In the genomic region with DNA sequence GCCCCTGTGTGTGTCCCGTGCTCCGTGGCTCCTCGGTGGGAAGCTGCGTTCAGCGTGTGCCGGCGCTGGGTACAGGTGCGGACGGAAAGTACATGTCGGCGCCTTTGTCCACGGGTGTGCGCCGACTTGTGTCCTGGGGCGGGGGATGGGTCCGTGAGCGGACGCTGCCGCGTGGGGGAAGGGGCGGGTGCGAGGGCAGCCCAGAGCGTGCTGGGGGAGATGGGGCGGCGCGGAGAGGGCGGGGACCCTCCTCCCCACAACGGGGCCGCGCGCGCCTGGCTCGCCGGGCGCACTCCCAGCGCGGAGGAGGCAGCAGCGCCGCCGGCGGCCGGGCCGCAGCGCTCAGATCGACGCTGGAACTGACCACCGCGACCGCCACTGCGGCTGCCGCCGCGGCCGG, we compare ENCODE assay signal across 11 cellular contexts. TPM values are rescaled to one million over a fixed set of nuclear protein-coding genes. Genes with fewer than 3 reads are reported as not detected.
A peak's percentile ranks its signal among the peaks of the same experiment; 100 is the strongest.
DNase-seq lines count a peak whose midpoint lies in the region; ATAC-seq, FAIRE-seq and TF ChIP-seq lines count a peak whose summit lies in the region.
"Had no signal": no experiment of that assay in that cellular context is flagged by ENCODE, and none has a peak within 500 bp of the region (broad histone marks: within the 10 kb centered on the region; RNA-seq: fewer than 3 reads in every experiment).

No MANE protein-coding gene starts in this region.

- no TSS peak for BruUV-seq in mammary epithelial cell (replicated peaks; lab: Mats Ljungman, UMichigan)

- CTCF ChIA-PET in mammary epithelial cell (lab: Charles Lee; ENCODE audit: low non-redundant PET) = no interaction called here

- peaks cover 38% of the 10 kb centered on the region for H3K79me2 ChIP-seq in mammary epithelial cell (ENCODE audit: insufficient read depth, low read length)

- FAIRE-seq in small intestine (lab: Jason Lieb, UNC) = no peak
- FAIRE-seq: colon, GM12891 had no signal

- H4K20me1 ChIP-seq in mammary epithelial cell (ENCODE audit: insufficient read depth, low read length) = no peaks in the 10 kb centered on the region

- dilution Hi-C loops in mammary epithelial cell (cut with HindIII; ENCODE audit: low sequenced_read_pairs) = no loop called here

- no peak overlapping the region for H2AFZ ChIP-seq in mammary epithelial cell (ENCODE audit: low read depth, low read length)

- peak overlapping the region in 1 of 2 donors; percentile 48 for H3K27ac ChIP-seq in breast epithelium
- no peak overlapping the region for H3K27ac ChIP-seq in mammary epithelial cell (ENCODE audit: insufficient read depth, low read depth, low read length)
- no peak overlapping the region for H3K27ac ChIP-seq in upper lobe of right lung
- no peak overlapping the region for H3K27ac ChIP-seq in small intestine (ENCODE audit: low read depth in 1 of 2, low read length in 1 of 2)
- H3K27ac ChIP-seq: BLaER1 had no signal

- in situ Hi-C loops in mammary epithelial cell (cut with MboI; ENCODE audit: low sequenced_read_pairs in 2 of 2) = no loop called here

- H3K4me1 ChIP-seq in breast epithelium (peaks cover 5 to 20% of the 10 kb centered on the region in 2 donors), mammary epithelial cell (ENCODE audit: insufficient read depth, low read length) (peaks cover 8% of the 10 kb centered on the region), mucosa of descending colon (ENCODE audit: low read depth) (no peaks in the 10 kb centered on the region), upper lobe of right lung (no peaks in the 10 kb centered on the region), small intestine (ENCODE audit: control insufficient read depth in 2 of 2, insufficient read depth in 1 of 2, low read depth in 1 of 2, low read length in 1 of 2) (no peaks in the 10 kb centered on the region)

- no peaks in the 10 kb centered on the region for H3K27me3 ChIP-seq in breast epithelium
- H3K27me3 ChIP-seq in mammary epithelial cell (ENCODE audit: insufficient read depth, low read length) = no peaks in the 10 kb centered on the region
- H3K27me3 ChIP-seq in upper lobe of right lung = no peaks in the 10 kb centered on the region
- no peaks in the 10 kb centered on the region for H3K27me3 ChIP-seq in small intestine (ENCODE audit: control insufficient read depth in 2 of 2, insufficient read depth in 2 of 2, low read length in 2 of 2)
- H3K27me3 ChIP-seq: BLaER1 had no signal

- H3K9ac ChIP-seq in mammary epithelial cell (ENCODE audit: insufficient read depth, low read length) = no peak overlapping the region
- H3K9ac ChIP-seq: BLaER1 had no signal

- no peak for DNase-seq in breast epithelium (ENCODE audit: low spot score in 2 of 2)
- no peak for DNase-seq in mammary epithelial cell
- no peak for DNase-seq in epithelial cell of proximal tubule (ENCODE audit: low read depth)
- no peak for DNase-seq in mucosa of descending colon
- DNase-seq in upper lobe of right lung = no peak
- DNase-seq in activated CD4-positive, alpha-beta T cell treated with anti-CD3 and anti-CD28 coated beads for 1 hour = no peak
- no peak for DNase-seq in small intestine
- no peak for DNase-seq in HCEC 1CT

- H3K4me3 ChIP-seq in breast epithelium (peak overlapping the region; percentile 17 to 67 (median 48)), mammary epithelial cell (replicated peaks in 1 of 3; ENCODE audit: insufficient read depth in 1 of 3, low read depth in 2 of 3, low read length in 3 of 3) (no peak overlapping the region), epithelial cell of proximal tubule (ENCODE audit: low read depth, low read length) (peak overlapping the region; percentile 10), mucosa of descending colon (no peak overlapping the region), upper lobe of right lung (peak overlapping the region; percentile 19), small intestine (ENCODE audit: low read depth in 1 of 2, low read length in 2 of 2) (peak overlapping the region in 1 of 2 donors; percentile 23)
- H3K4me3 ChIP-seq: BLaER1 had no signal

- TF ChIP-seq POLR2A in breast epithelium (IDR thresholded peaks at IDR 0.05) = no peak

- intact Hi-C loops in breast epithelium (cut with DNase I; ENCODE audit: low total_unique reads) = no loop called here
- intact Hi-C loops in mammary epithelial cell (cut with micrococcal nuclease) = no loop called here
- intact Hi-C loops in mucosa of descending colon (cut with DNase I, micrococcal nuclease) = no loop called here
- intact Hi-C loops in upper lobe of right lung (cut with DNase I) = no loop called here

- ATAC-seq in mucosa of descending colon (peak; percentile 45), upper lobe of right lung (peak; percentile 9)

- no peaks in the 10 kb centered on the region for H3K36me3 ChIP-seq in breast epithelium
- no peaks in the 10 kb centered on the region for H3K36me3 ChIP-seq in mammary epithelial cell (ENCODE audit: insufficient read depth, low read length)
- H3K36me3 ChIP-seq in mucosa of descending colon (ENCODE audit: low read depth) = no peaks in the 10 kb centered on the region
- H3K36me3 ChIP-seq in upper lobe of right lung = peaks cover 5% of the 10 kb centered on the region
- H3K36me3 ChIP-seq in small intestine (ENCODE audit: control insufficient read depth in 2 of 2, insufficient read depth in 2 of 2, low read length in 2 of 2) = no peaks in the 10 kb centered on the region

- WGBS in mammary epithelial cell (ENCODE audit: low coverage, missing lambda C conversion rate) = 29% methylated on average over 19 of the region's 54 CpGs
- WGBS in small intestine, 3 donors = 11 to 47% (median 42%) methylated on average over 20 to 54 of the region's 54 CpGs

- H3K9me3 ChIP-seq in breast epithelium (no peaks in the 10 kb centered on the region), mammary epithelial cell (replicated peaks; ENCODE audit: insufficient read depth, low read length) (no peaks in the 10 kb centered on the region), mucosa of descending colon (no peaks in the 10 kb centered on the region), upper lobe of right lung (no peaks in the 10 kb centered on the region), small intestine (ENCODE audit: control insufficient read depth, low read depth) (no peaks in the 10 kb centered on the region)
- H3K9me3 ChIP-seq: BLaER1 had no signal

- H3K4me2 ChIP-seq in mammary epithelial cell (ENCODE audit: insufficient read depth, low read depth, low read length) = no peak overlapping the region
- H3K4me2 ChIP-seq: BLaER1 had no signal

- TF ChIP-seq CTCF in breast epithelium (IDR thresholded peaks at IDR 0.05) (no peak), mammary epithelial cell (conservative IDR thresholded peaks at IDR 0.05 in 1 of 2, IDR thresholded peaks at IDR 0.05 in 1 of 2; ENCODE audit: extremely low read depth in 1 of 2, insufficient read depth in 1 of 2, low read depth in 1 of 2, low read length in 2 of 2) (no peak), epithelial cell of proximal tubule (conservative IDR thresholded peaks at IDR 0.05; ENCODE audit: low read depth, low read length) (no peak), mucosa of descending colon (IDR thresholded peaks at IDR 0.05) (no peak), upper lobe of right lung (IDR thresholded peaks at IDR 0.05) (no peak)

RNA-seq across cellular contexts. Expression of gene RELT, which starts 33.6 kb away (rescaled TPM):
- total RNA-seq in breast epithelium (1 to 10 TPM; 2.2 to 3.7 (median 2.3) TPM), mammary epithelial cell (10 to 100 TPM in 1 of 2 donors, 1 to 10 TPM in 1; 4.5 to 10.2 TPM), epithelial cell of proximal tubule (9.1 and 12.1 TPM in 2 replicates), mucosa of descending colon (1 to 10 TPM; 2.3 to 4.7 (median 4.4) TPM), upper lobe of right lung (11.7 TPM)
- polyA plus RNA-seq in mammary epithelial cell (5.1 TPM), small intestine (1 to 10 TPM in 2 of 3 donors, under 1 TPM in 1; 0.67 to 3.3 (median 1.1) TPM)
- 8.6 TPM for polyA minus RNA-seq in mammary epithelial cell

RNA-seq across cellular contexts. Expression of gene ARHGEF17, which starts 34.6 kb away (rescaled TPM):
- total RNA-seq in breast epithelium (10 to 100 TPM; 28.8 to 54.7 (median 38.2) TPM), mammary epithelial cell (10 to 100 TPM; 19.5 to 25.4 TPM), epithelial cell of proximal tubule (18.3 and 26.4 TPM in 2 replicates), mucosa of descending colon (10 to 100 TPM in 2 of 3 donors, 1 to 10 TPM in 1; 7.6 to 75.8 (median 13.6) TPM), upper lobe of right lung (74.5 TPM)
- polyA plus RNA-seq in mammary epithelial cell (12.1 TPM), small intestine (10 to 100 TPM in 1 of 3 donors, 1 to 10 TPM in 1, under 1 TPM in 1; 0.67 to 11.6 (median 1.4) TPM)
- polyA minus RNA-seq in mammary epithelial cell = 17.2 TPM

Comparison
In these comparisons a context has a peak if more than half of its experiments do, and no peak if none do; other contexts are left out.
1. H3K4me3 ChIP-seq: peak in breast epithelium (3 of 3), epithelial cell of proximal tubule (single experiment) and upper lobe of right lung (single experiment); none in mammary epithelial cell (0 of 3) and mucosa of descending colon (single experiment).